ENCODE assay signal across 1 cellular context in the genomic region with DNA sequence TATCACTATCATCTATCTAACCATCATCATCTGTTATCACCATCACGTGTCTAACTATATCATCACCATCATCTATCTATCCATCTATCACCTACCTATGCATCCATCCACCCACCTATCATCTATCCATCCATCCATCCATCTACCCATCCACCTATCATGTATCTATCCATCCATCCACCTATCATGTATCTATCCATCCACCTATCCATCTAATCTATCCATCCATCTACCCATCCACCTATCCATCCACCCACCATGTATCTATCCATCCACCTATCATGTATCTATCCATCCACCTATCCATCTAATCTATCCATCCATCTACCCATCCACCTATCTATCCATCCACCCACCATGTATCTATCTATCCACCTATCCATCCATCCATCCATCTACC.
TF ChIP-seq lines count a peak whose summit lies in the region.

No MANE protein-coding gene starts in this region.

TF ChIP-seq in HepG2, 621 proteins besides CTCF, POLR2A, EP300 and RAD21 (continued from another document):
- TF ChIP-seq, protein P1, sequence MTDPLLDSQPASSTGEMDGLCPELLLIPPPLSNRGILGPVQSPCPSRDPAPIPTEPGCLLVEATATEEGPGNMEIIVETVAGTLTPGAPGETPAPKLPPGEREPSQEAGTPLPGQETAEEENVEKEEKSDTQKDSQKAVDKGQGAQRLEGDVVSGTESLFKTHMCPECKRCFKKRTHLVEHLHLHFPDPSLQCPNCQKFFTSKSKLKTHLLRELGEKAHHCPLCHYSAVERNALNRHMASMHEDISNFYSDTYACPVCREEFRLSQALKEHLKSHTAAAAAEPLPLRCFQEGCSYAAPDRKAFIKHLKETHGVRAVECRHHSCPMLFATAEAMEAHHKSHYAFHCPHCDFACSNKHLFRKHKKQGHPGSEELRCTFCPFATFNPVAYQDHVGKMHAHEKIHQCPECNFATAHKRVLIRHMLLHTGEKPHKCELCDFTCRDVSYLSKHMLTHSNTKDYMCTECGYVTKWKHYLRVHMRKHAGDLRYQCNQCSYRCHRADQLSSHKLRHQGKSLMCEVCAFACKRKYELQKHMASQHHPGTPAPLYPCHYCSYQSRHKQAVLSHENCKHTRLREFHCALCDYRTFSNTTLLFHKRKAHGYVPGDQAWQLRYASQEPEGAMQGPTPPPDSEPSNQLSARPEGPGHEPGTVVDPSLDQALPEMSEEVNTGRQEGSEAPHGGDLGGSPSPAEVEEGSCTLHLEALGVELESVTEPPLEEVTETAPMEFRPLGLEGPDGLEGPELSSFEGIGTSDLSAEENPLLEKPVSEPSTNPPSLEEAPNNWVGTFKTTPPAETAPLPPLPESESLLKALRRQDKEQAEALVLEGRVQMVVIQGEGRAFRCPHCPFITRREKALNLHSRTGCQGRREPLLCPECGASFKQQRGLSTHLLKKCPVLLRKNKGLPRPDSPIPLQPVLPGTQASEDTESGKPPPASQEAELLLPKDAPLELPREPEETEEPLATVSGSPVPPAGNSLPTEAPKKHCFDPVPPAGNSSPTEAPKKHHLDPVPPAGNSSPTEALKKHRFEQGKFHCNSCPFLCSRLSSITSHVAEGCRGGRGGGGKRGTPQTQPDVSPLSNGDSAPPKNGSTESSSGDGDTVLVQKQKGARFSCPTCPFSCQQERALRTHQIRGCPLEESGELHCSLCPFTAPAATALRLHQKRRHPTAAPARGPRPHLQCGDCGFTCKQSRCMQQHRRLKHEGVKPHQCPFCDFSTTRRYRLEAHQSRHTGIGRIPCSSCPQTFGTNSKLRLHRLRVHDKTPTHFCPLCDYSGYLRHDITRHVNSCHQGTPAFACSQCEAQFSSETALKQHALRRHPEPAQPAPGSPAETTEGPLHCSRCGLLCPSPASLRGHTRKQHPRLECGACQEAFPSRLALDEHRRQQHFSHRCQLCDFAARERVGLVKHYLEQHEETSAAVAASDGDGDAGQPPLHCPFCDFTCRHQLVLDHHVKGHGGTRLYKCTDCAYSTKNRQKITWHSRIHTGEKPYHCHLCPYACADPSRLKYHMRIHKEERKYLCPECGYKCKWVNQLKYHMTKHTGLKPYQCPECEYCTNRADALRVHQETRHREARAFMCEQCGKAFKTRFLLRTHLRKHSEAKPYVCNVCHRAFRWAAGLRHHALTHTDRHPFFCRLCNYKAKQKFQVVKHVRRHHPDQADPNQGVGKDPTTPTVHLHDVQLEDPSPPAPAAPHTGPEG (CRISPR knock-in tag; IDR thresholded peaks at IDR 0.05): no peak
- TF ChIP-seq, protein P2, sequence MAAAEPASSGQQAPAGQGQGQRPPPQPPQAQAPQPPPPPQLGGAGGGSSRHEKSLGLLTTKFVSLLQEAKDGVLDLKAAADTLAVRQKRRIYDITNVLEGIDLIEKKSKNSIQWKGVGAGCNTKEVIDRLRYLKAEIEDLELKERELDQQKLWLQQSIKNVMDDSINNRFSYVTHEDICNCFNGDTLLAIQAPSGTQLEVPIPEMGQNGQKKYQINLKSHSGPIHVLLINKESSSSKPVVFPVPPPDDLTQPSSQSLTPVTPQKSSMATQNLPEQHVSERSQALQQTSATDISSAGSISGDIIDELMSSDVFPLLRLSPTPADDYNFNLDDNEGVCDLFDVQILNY (CRISPR knock-in tag; conservative IDR thresholded peaks at IDR 0.05): no peak
- TF ChIP-seq IKZF4 (CRISPR knock-in tag; IDR thresholded peaks at IDR 0.05; ENCODE audit: borderline replicate concordance, low read depth, not compliant biosample characterization) (no peak), HMGA1 (CRISPR knock-in tag; conservative IDR thresholded peaks at IDR 0.05) (no peak), RAD51 (IDR thresholded peaks at IDR 0.05; ENCODE audit: borderline replicate concordance) (0 out of 2 replicates have a peak, but pooled peaks have one; percentile 28), GTF3A (CRISPR knock-in tag; conservative IDR thresholded peaks at IDR 0.05) (no peak), SIX1 (CRISPR knock-in tag; IDR thresholded peaks at IDR 0.05; ENCODE audit: borderline replicate concordance) (no peak), ARHGAP35 (CRISPR knock-in tag; IDR thresholded peaks at IDR 0.05; ENCODE audit: borderline replicate concordance) (no peak), SP1 (IDR thresholded peaks at IDR 0.05) (no peak), SP1 (CRISPR knock-in tag; IDR thresholded peaks at IDR 0.05) (no peak), ZNF615 (CRISPR knock-in tag; IDR thresholded peaks at IDR 0.05; ENCODE audit: borderline replicate concordance) (no peak), CENPX (CRISPR knock-in tag; IDR thresholded peaks at IDR 0.05) (no peak), CBFB (CRISPR knock-in tag; IDR thresholded peaks at IDR 0.05) (no peak), CEBPB (IDR thresholded peaks at IDR 0.05; ENCODE audit: borderline replicate concordance, low read depth, low read length) (no peak), TFE3 (CRISPR knock-in tag; IDR thresholded peaks at IDR 0.05) (no peak), ATM (IDR thresholded peaks at IDR 0.05; ENCODE audit: borderline replicate concordance) (0 out of 2 replicates have a peak, but pooled peaks have one; percentile 18), ZNF652 (CRISPR knock-in tag; IDR thresholded peaks at IDR 0.05; ENCODE audit: borderline replicate concordance, low read depth) (no peak), ZNF24 (IDR thresholded peaks at IDR 0.05) (no peak), FOXK2 (IDR thresholded peaks at IDR 0.05) (0 out of 2 replicates have a peak, but pooled peaks have one; percentile 5)
- TF ChIP-seq, protein P3, sequence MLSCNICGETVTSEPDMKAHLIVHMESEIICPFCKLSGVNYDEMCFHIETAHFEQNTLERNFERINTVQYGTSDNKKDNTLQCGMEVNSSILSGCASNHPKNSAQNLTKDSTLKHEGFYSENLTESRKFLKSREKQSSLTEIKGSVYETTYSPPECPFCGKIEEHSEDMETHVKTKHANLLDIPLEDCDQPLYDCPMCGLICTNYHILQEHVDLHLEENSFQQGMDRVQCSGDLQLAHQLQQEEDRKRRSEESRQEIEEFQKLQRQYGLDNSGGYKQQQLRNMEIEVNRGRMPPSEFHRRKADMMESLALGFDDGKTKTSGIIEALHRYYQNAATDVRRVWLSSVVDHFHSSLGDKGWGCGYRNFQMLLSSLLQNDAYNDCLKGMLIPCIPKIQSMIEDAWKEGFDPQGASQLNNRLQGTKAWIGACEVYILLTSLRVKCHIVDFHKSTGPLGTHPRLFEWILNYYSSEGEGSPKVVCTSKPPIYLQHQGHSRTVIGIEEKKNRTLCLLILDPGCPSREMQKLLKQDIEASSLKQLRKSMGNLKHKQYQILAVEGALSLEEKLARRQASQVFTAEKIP (CRISPR knock-in tag; IDR thresholded peaks at IDR 0.05; ENCODE audit: borderline replicate concordance): no peak
- TF ChIP-seq, protein P4, sequence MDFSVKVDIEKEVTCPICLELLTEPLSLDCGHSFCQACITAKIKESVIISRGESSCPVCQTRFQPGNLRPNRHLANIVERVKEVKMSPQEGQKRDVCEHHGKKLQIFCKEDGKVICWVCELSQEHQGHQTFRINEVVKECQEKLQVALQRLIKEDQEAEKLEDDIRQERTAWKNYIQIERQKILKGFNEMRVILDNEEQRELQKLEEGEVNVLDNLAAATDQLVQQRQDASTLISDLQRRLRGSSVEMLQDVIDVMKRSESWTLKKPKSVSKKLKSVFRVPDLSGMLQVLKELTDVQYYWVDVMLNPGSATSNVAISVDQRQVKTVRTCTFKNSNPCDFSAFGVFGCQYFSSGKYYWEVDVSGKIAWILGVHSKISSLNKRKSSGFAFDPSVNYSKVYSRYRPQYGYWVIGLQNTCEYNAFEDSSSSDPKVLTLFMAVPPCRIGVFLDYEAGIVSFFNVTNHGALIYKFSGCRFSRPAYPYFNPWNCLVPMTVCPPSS (IDR thresholded peaks at IDR 0.05): 0 out of 2 replicates have a peak, but pooled peaks have one; percentile 69
- TF ChIP-seq, protein P5, sequence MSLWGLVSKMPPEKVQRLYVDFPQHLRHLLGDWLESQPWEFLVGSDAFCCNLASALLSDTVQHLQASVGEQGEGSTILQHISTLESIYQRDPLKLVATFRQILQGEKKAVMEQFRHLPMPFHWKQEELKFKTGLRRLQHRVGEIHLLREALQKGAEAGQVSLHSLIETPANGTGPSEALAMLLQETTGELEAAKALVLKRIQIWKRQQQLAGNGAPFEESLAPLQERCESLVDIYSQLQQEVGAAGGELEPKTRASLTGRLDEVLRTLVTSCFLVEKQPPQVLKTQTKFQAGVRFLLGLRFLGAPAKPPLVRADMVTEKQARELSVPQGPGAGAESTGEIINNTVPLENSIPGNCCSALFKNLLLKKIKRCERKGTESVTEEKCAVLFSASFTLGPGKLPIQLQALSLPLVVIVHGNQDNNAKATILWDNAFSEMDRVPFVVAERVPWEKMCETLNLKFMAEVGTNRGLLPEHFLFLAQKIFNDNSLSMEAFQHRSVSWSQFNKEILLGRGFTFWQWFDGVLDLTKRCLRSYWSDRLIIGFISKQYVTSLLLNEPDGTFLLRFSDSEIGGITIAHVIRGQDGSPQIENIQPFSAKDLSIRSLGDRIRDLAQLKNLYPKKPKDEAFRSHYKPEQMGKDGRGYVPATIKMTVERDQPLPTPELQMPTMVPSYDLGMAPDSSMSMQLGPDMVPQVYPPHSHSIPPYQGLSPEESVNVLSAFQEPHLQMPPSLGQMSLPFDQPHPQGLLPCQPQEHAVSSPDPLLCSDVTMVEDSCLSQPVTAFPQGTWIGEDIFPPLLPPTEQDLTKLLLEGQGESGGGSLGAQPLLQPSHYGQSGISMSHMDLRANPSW (CRISPR knock-in tag; IDR thresholded peaks at IDR 0.05; ENCODE audit: borderline replicate concordance): no peak
- TF ChIP-seq, protein P6, sequence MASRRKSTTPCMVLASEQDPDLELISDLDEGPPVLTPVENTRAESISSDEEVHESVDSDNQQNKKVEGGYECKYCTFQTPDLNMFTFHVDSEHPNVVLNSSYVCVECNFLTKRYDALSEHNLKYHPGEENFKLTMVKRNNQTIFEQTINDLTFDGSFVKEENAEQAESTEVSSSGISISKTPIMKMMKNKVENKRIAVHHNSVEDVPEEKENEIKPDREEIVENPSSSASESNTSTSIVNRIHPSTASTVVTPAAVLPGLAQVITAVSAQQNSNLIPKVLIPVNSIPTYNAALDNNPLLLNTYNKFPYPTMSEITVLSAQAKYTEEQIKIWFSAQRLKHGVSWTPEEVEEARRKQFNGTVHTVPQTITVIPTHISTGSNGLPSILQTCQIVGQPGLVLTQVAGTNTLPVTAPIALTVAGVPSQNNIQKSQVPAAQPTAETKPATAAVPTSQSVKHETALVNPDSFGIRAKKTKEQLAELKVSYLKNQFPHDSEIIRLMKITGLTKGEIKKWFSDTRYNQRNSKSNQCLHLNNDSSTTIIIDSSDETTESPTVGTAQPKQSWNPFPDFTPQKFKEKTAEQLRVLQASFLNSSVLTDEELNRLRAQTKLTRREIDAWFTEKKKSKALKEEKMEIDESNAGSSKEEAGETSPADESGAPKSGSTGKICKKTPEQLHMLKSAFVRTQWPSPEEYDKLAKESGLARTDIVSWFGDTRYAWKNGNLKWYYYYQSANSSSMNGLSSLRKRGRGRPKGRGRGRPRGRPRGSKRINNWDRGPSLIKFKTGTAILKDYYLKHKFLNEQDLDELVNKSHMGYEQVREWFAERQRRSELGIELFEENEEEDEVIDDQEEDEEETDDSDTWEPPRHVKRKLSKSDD (CRISPR knock-in tag; IDR thresholded peaks at IDR 0.05; ENCODE audit: low read depth): no peak
- TF ChIP-seq, protein P7, sequence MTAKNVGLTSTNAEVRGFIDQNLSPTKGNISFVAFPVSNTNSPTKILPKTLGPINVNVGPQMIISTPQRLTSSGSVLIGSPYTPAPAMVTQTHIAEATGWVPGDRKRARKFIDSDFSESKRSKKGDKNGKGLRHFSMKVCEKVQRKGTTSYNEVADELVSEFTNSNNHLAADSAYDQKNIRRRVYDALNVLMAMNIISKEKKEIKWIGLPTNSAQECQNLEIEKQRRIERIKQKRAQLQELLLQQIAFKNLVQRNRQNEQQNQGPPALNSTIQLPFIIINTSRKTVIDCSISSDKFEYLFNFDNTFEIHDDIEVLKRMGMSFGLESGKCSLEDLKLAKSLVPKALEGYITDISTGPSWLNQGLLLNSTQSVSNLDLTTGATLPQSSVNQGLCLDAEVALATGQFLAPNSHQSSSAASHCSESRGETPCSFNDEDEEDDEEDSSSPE (CRISPR knock-in tag; IDR thresholded peaks at IDR 0.05): no peak
- TF ChIP-seq, protein P8, sequence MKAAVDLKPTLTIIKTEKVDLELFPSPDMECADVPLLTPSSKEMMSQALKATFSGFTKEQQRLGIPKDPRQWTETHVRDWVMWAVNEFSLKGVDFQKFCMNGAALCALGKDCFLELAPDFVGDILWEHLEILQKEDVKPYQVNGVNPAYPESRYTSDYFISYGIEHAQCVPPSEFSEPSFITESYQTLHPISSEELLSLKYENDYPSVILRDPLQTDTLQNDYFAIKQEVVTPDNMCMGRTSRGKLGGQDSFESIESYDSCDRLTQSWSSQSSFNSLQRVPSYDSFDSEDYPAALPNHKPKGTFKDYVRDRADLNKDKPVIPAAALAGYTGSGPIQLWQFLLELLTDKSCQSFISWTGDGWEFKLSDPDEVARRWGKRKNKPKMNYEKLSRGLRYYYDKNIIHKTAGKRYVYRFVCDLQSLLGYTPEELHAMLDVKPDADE (CRISPR knock-in tag; IDR thresholded peaks at IDR 0.05): no peak
- TF ChIP-seq, protein P9, sequence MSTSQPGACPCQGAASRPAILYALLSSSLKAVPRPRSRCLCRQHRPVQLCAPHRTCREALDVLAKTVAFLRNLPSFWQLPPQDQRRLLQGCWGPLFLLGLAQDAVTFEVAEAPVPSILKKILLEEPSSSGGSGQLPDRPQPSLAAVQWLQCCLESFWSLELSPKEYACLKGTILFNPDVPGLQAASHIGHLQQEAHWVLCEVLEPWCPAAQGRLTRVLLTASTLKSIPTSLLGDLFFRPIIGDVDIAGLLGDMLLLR (CRISPR knock-in tag; IDR thresholded peaks at IDR 0.05): no peak
